Comparison of ENCODE assay signal across 11 cellular contexts in genomic region chr9:95088421-95089161, GRCh38.
A peak's percentile ranks its signal among the peaks of the same experiment; 100 is the strongest.
DNase-seq lines count a peak whose midpoint lies in the region; ATAC-seq, FAIRE-seq and TF ChIP-seq lines count a peak whose summit lies in the region.
"Had no signal": no experiment of that assay in that cellular context is flagged by ENCODE, and none has a peak within 500 bp of the region (broad histone marks: within the 10 kb centered on the region; RNA-seq: fewer than 3 reads in every experiment).

No MANE protein-coding gene starts in this region.

- H2AFZ ChIP-seq in GM23248 (no peak overlapping the region), astrocyte (ENCODE audit: low read depth, low read length) (no peak overlapping the region), smooth muscle cell (ENCODE audit: low read depth) (no peak overlapping the region)

- H3K9ac ChIP-seq in GM23248 (no peak overlapping the region), astrocyte (ENCODE audit: low read length) (peak overlapping the region; percentile 39), smooth muscle cell (ENCODE audit: low read depth) (peak overlapping the region; percentile 13)

- in situ Hi-C loops in GM23248 (cut with MboI), result no loop called here

- peaks cover 41% of the 10 kb centered on the region for H3K4me1 Mint-ChIP-seq in astrocyte (ENCODE audit: low read depth, unreplicated experiment)
- peaks cover 9 to 22% (median 12%) of the 10 kb centered on the region in 7 donors for H3K4me1 Mint-ChIP-seq in naive thymus-derived CD4-positive, alpha-beta T cell

- intact Hi-C loops in naive thymus-derived CD4-positive, alpha-beta T cell (cut with micrococcal nuclease), result no loop called here

- DNase-seq in GM23248 (no peak), astrocyte (ENCODE audit: low read depth) (peak; percentile 46), lung (ENCODE audit: low spot score) (no peak), smooth muscle cell (lab: John Stamatoyannopoulos, UW; ENCODE audit: unreplicated experiment) (no peak), D341Med (ENCODE audit: low spot score) (no peak)
- no peak for DNase-seq in naive thymus-derived CD4-positive, alpha-beta T cell
- DNase-seq: activated T-cell treated with anti-CD3 and anti-CD28 coated beads for 4 hours; NCI-H524 treated with DMSO at 0.1 percent for 48 hours; stimulated activated naive B cell treated with anti-CD40 and anti-IgM and Interleukin-4, amounts not matched to agents 10 μg/mL and 1 μg/mL and 100 μg/mL, for 72 hours had no signal

- no peaks in the 10 kb centered on the region for H3K9me2 ChIP-seq in GM23248 (ENCODE audit: insufficient read depth)

- H3K9me3 ChIP-seq in GM23248 (ENCODE audit: low read depth), result no peaks in the 10 kb centered on the region
- no peaks in the 10 kb centered on the region for H3K9me3 ChIP-seq in astrocyte (ENCODE audit: insufficient read depth, low read depth, low read length)
- H3K9me3 ChIP-seq in lung (ENCODE audit: control insufficient read depth in 2 of 2, insufficient read depth in 1 of 2, low read length in 1 of 2), result no peaks in the 10 kb centered on the region
- no peaks in the 10 kb centered on the region for H3K9me3 ChIP-seq in smooth muscle cell (replicated peaks; ENCODE audit: low read depth)
- no peaks in the 10 kb centered on the region for H3K9me3 ChIP-seq in naive thymus-derived CD4-positive, alpha-beta T cell (ENCODE audit: control insufficient read depth in 2 of 3, low read length in 3 of 3)

- POLR2A ChIA-PET in naive thymus-derived CD4-positive, alpha-beta T cell (lab: Charles Lee), result no interaction called here

- WGBS in GM23248 (ENCODE audit: low coverage in 1 of 2, low lambda C conversion rate in 2 of 2, missing lambda C conversion rate in 2 of 2), 2 experiments, result 88 to 90% methylated on average over 23 to 26 of the region's 26 CpGs
- WGBS in lung, 2 donors, result 88 to 91% methylated on average over 26 of the region's 26 CpGs
- 65% methylated on average over 25 of the region's 26 CpGs for WGBS in smooth muscle cell (ENCODE audit: low lambda C conversion rate)

- CTCF ChIA-PET in naive thymus-derived CD4-positive, alpha-beta T cell (lab: Charles Lee), result no interaction called here

- no peak for FAIRE-seq in astrocyte (lab: Jason Lieb, UNC)

- peak overlapping the region; percentile 86 for H3K27ac Mint-ChIP-seq in astrocyte (ENCODE audit: unreplicated experiment)
- H3K27ac Mint-ChIP-seq in naive thymus-derived CD4-positive, alpha-beta T cell, result no peak overlapping the region
- H3K27ac Mint-ChIP-seq: stimulated activated naive B cell treated with anti-CD40 and anti-IgM and Interleukin-4, amounts not matched to agents 10 μg/mL and 1 μg/mL and 100 μg/mL, for 72 hours had no signal

- H3K27ac ChIP-seq in GM23248, result peak overlapping the region; percentile 86
- peak overlapping the region; percentile 51 for H3K27ac ChIP-seq in astrocyte (ENCODE audit: low read depth, low read length)
- peak overlapping the region; percentile 4 to 82 for H3K27ac ChIP-seq in lung (ENCODE audit: low read depth in 1 of 2, low read length in 1 of 2)
- H3K27ac ChIP-seq in smooth muscle cell (ENCODE audit: low read depth), result peak overlapping the region; percentile 95
- H3K27ac ChIP-seq in naive thymus-derived CD4-positive, alpha-beta T cell (ENCODE audit: low read depth, low read length), result no peak overlapping the region

- no peaks in the 10 kb centered on the region for H3K27me3 Mint-ChIP-seq in astrocyte (ENCODE audit: low read depth, unreplicated experiment)
- no peaks in the 10 kb centered on the region for H3K27me3 Mint-ChIP-seq in naive thymus-derived CD4-positive, alpha-beta T cell

- H3K79me2 ChIP-seq in GM23248 (ENCODE audit: insufficient read depth) (peaks cover 65% of the 10 kb centered on the region), astrocyte (ENCODE audit: insufficient read depth, low read length) (peaks cover 21% of the 10 kb centered on the region), smooth muscle cell (ENCODE audit: low read depth) (peaks cover 20% of the 10 kb centered on the region)

- peaks cover 45% of the 10 kb centered on the region for H3K4me1 ChIP-seq in GM23248 (ENCODE audit: insufficient read depth)
- peaks cover 60% of the 10 kb centered on the region for H3K4me1 ChIP-seq in astrocyte (ENCODE audit: insufficient read depth, low read length)
- peaks cover 3 to 28% of the 10 kb centered on the region in 2 donors for H3K4me1 ChIP-seq in lung (ENCODE audit: control insufficient read depth in 2 of 2, insufficient read depth in 2 of 2, low read length in 2 of 2)
- H3K4me1 ChIP-seq in smooth muscle cell (ENCODE audit: low read depth), result peaks cover 51% of the 10 kb centered on the region
- peaks cover 0 to 3% of the 10 kb centered on the region in 2 donors for H3K4me1 ChIP-seq in naive thymus-derived CD4-positive, alpha-beta T cell (ENCODE audit: control insufficient read depth in 2 of 2, insufficient read depth in 2 of 2, low read length in 2 of 2)

- H3F3A ChIP-seq in GM23248 (ENCODE audit: insufficient read depth), result peaks cover 57% of the 10 kb centered on the region
- peaks cover 54% of the 10 kb centered on the region for H3F3A ChIP-seq in smooth muscle cell (ENCODE audit: low read depth)

- H3K4me3 ChIP-seq in GM23248, result no peak overlapping the region
- H3K4me3 ChIP-seq in astrocyte (ENCODE audit: insufficient read depth, low read depth, low read length), result no peak overlapping the region
- no peak overlapping the region for H3K4me3 ChIP-seq in lung
- no peak overlapping the region for H3K4me3 ChIP-seq in smooth muscle cell
- H3K4me3 ChIP-seq in naive thymus-derived CD4-positive, alpha-beta T cell (ENCODE audit: low read length), result no peak overlapping the region

- H3K4me2 ChIP-seq in GM23248 (ENCODE audit: unreplicated experiment) (no peak overlapping the region), astrocyte (ENCODE audit: low read length) (peak overlapping the region; percentile 6), smooth muscle cell (peak overlapping the region; percentile 29)

- no peaks in the 10 kb centered on the region for H3K9me3 Mint-ChIP-seq in astrocyte (ENCODE audit: unreplicated experiment)
- no peaks in the 10 kb centered on the region for H3K9me3 Mint-ChIP-seq in naive thymus-derived CD4-positive, alpha-beta T cell
- H3K9me3 Mint-ChIP-seq: stimulated activated naive B cell treated with anti-CD40 and anti-IgM and Interleukin-4, amounts not matched to agents 10 μg/mL and 1 μg/mL and 100 μg/mL, for 72 hours had no signal

- H3K27me3 ChIP-seq in GM23248 (replicated peaks; ENCODE audit: insufficient read depth) (no peaks in the 10 kb centered on the region), astrocyte (ENCODE audit: insufficient read depth, low read length) (no peaks in the 10 kb centered on the region), lung (ENCODE audit: control insufficient read depth, insufficient read depth) (no peaks in the 10 kb centered on the region), smooth muscle cell (ENCODE audit: low read depth) (no peaks in the 10 kb centered on the region)
- no peaks in the 10 kb centered on the region for H3K27me3 ChIP-seq in naive thymus-derived CD4-positive, alpha-beta T cell (ENCODE audit: control insufficient read depth in 2 of 2, insufficient read depth in 2 of 2, low read length in 2 of 2)

- ATAC-seq in lung (ENCODE audit: insufficient read depth, low FRiP score) (no peak), HG02610 (IDR thresholded peaks at IDR 0.05; ENCODE audit: unreplicated experiment) (no peak), HG03196 (IDR thresholded peaks at IDR 0.05; ENCODE audit: unreplicated experiment) (no peak)
- ATAC-seq in naive thymus-derived CD4-positive, alpha-beta T cell, result no peak
- ATAC-seq: stimulated activated naive B cell treated with anti-CD40 and anti-IgM and Interleukin-4, amounts not matched to agents 10 μg/mL and 1 μg/mL and 100 μg/mL, for 72 hours had no signal

- peaks cover 26% of the 10 kb centered on the region for H3K36me3 Mint-ChIP-seq in astrocyte (ENCODE audit: low read depth, unreplicated experiment)
- peaks cover 0 to 32% (median 13%) of the 10 kb centered on the region in 5 donors for H3K36me3 Mint-ChIP-seq in naive thymus-derived CD4-positive, alpha-beta T cell

- TF ChIP-seq CTCF in astrocyte (IDR thresholded peaks at IDR 0.05; ENCODE audit: insufficient read depth, low read depth, low read length) (no peak), lung (IDR thresholded peaks at IDR 0.05; ENCODE audit: control extremely low read depth, extremely low read depth) (no peak), smooth muscle cell (IDR thresholded peaks at IDR 0.05; ENCODE audit: borderline replicate concordance, insufficient read depth, poor library complexity, severe bottlenecking) (no peak)

- no peak overlapping the region for H3K4me3 Mint-ChIP-seq in astrocyte (ENCODE audit: unreplicated experiment)
- no peak overlapping the region for H3K4me3 Mint-ChIP-seq in naive thymus-derived CD4-positive, alpha-beta T cell
- H3K4me3 Mint-ChIP-seq: stimulated activated naive B cell treated with anti-CD40 and anti-IgM and Interleukin-4, amounts not matched to agents 10 μg/mL and 1 μg/mL and 100 μg/mL, for 72 hours had no signal

- H4K20me1 ChIP-seq in GM23248 (ENCODE audit: insufficient read depth), result 0 out of 2 replicates have a peak, but pooled peaks cover 3% of the 10 kb centered on the region
- peaks cover 41% of the 10 kb centered on the region for H4K20me1 ChIP-seq in astrocyte (ENCODE audit: insufficient read depth, low read length)
- H4K20me1 ChIP-seq in smooth muscle cell (ENCODE audit: low read depth), result peaks cover 50% of the 10 kb centered on the region

- H3K36me3 ChIP-seq in GM23248 (ENCODE audit: low read depth) (peaks cover 54% of the 10 kb centered on the region), astrocyte (ENCODE audit: insufficient read depth, low read length) (peaks cover 31% of the 10 kb centered on the region), lung (ENCODE audit: control insufficient read depth in 2 of 2, insufficient read depth in 2 of 2, low read length in 2 of 2) (peaks cover 5 to 35% of the 10 kb centered on the region in 2 donors), smooth muscle cell (ENCODE audit: low read depth) (no peaks in the 10 kb centered on the region)
- H3K36me3 ChIP-seq in naive thymus-derived CD4-positive, alpha-beta T cell (ENCODE audit: control insufficient read depth in 2 of 3, insufficient read depth in 3 of 3, low read length in 3 of 3), result no peaks in the 10 kb centered on the region
